22 cellular contexts compared by ENCODE assay signal in genomic region chr10:11184093-11184492, GRCh38.
DNase-seq lines count a peak whose midpoint lies in the region; ATAC-seq and TF ChIP-seq lines count a peak whose summit lies in the region.
"Had no signal": no experiment of that assay in that cellular context is flagged by ENCODE, and none has a peak within 500 bp of the region (broad histone marks: within the 10 kb centered on the region; RNA-seq: fewer than 3 reads in every experiment).

No MANE protein-coding gene starts in this region.

- H3K27ac Mint-ChIP-seq in stimulated activated naive CD8-positive, alpha-beta T cell treated with anti-CD3 and anti-CD28 coated beads, Interleukin-15, Interleukin-2, amounts not matched to agents 100 ng/mL and 50 ng/mL, for 24 hours = peak overlapping the region; percentile 49
- peak overlapping the region; percentile 33 for H3K27ac Mint-ChIP-seq in central memory CD8-positive, alpha-beta T cell (ENCODE audit: low read depth)

- ATAC-seq in stimulated activated naive CD8-positive, alpha-beta T cell treated with anti-CD3 and anti-CD28 coated beads, Interleukin-15, Interleukin-2, amounts not matched to agents 100 U/mL and 50 U/mL, for 24 hours = no peak
- no peak for ATAC-seq in central memory CD8-positive, alpha-beta T cell (replicated peaks; ENCODE audit: extremely low read depth, poor library complexity, severe bottlenecking)
- ATAC-seq in upper lobe of right lung = peak; percentile 50
- ATAC-seq in GM19397 (IDR thresholded peaks at IDR 0.05; ENCODE audit: unreplicated experiment) = no peak
- ATAC-seq: gastroesophageal sphincter, mucosa of descending colon had no signal

- H3K4me1 Mint-ChIP-seq in stimulated activated naive CD8-positive, alpha-beta T cell treated with anti-CD3 and anti-CD28 coated beads, Interleukin-15, Interleukin-2, amounts not matched to agents 100 ng/mL and 50 ng/mL, for 24 hours (ENCODE audit: low read depth) = peaks cover 82% of the 10 kb centered on the region
- peaks cover 91% of the 10 kb centered on the region for H3K4me1 Mint-ChIP-seq in central memory CD8-positive, alpha-beta T cell

- peaks cover 11% of the 10 kb centered on the region for H3K9me3 ChIP-seq in upper lobe of right lung
- H3K9me3 ChIP-seq: MG63, sigmoid colon had no signal

- peaks cover 20% of the 10 kb centered on the region for H3K36me3 ChIP-seq in upper lobe of right lung
- H3K36me3 ChIP-seq: MG63 had no signal

- intact Hi-C loops in upper lobe of right lung (cut with DNase I) = no loop called here

- DNase-seq in stimulated activated naive CD8-positive, alpha-beta T cell treated with anti-CD3 and anti-CD28 coated beads, Interleukin-15, Interleukin-2, amounts not matched to agents 100 U/mL and 50 U/mL, for 24 hours = no peak
- DNase-seq in MV-4-11 (lab: John Stamatoyannopoulos, UW) = peak; percentile 6
- no peak for DNase-seq in central memory CD8-positive, alpha-beta T cell (ENCODE audit: low spot score in 2 of 2)
- no peak for DNase-seq in upper lobe of right lung
- no peak for DNase-seq in activated CD8-positive, alpha-beta memory T cell treated with anti-CD3 and anti-CD28 coated beads, Interleukin-2, amount 50 U/mL, for 4 hours
- no peak for DNase-seq in stimulated activated CD4-positive, alpha-beta T cell treated with anti-CD3 and anti-CD28 coated beads, Interleukin-2, amount 100 ng/mL, for 48 hours
- DNase-seq: activated CD4-positive, alpha-beta T cell treated with anti-CD3 and anti-CD28 coated beads, Interleukin-2, amount 50 U/mL, for 1 hour; activated naive CD4-positive, alpha-beta T cell treated with Interleukin-2 at 50 U/mL for 16 hours; GF-D8; hypothalamus; MG63; mucosa of descending colon; NCI-H1436; NCI-H510A treated with DMSO at 0.1 percent for 48 hours; NK-92 treated with Interleukin-12 subunit alpha and Interleukin-12 subunit beta, amount 100 ng/mL, for 24 hours; SHP77 treated with DMSO at 0.1 percent for 48 hours; sigmoid colon; upper lobe of left lung had no signal

- H3K4me3 ChIP-seq in upper lobe of right lung = no peak overlapping the region
- H3K4me3 ChIP-seq: ascending aorta, gastroesophageal sphincter, MG63, mucosa of descending colon, sigmoid colon, upper lobe of left lung had no signal

- H3K4me3 Mint-ChIP-seq in stimulated activated naive CD8-positive, alpha-beta T cell treated with anti-CD3 and anti-CD28 coated beads, Interleukin-15, Interleukin-2, amounts not matched to agents 100 ng/mL and 50 ng/mL, for 24 hours = no peak overlapping the region
- H3K4me3 Mint-ChIP-seq in central memory CD8-positive, alpha-beta T cell = peak overlapping the region; percentile 45

- H3K27me3 ChIP-seq in upper lobe of right lung = no peaks in the 10 kb centered on the region
- H3K27me3 ChIP-seq: ascending aorta, gastroesophageal sphincter, MG63, sigmoid colon, upper lobe of left lung had no signal

- TF ChIP-seq CTCF in upper lobe of right lung (IDR thresholded peaks at IDR 0.05) = no peak

- H3K27ac ChIP-seq in upper lobe of right lung = no peak overlapping the region
- H3K27ac ChIP-seq: ascending aorta, gastroesophageal sphincter, sigmoid colon had no signal

- peaks cover 96% of the 10 kb centered on the region for H3K36me3 Mint-ChIP-seq in stimulated activated naive CD8-positive, alpha-beta T cell treated with anti-CD3 and anti-CD28 coated beads, Interleukin-15, Interleukin-2, amounts not matched to agents 100 ng/mL and 50 ng/mL, for 24 hours (ENCODE audit: low read depth)
- H3K36me3 Mint-ChIP-seq in central memory CD8-positive, alpha-beta T cell (ENCODE audit: insufficient read depth) = peaks cover 72% of the 10 kb centered on the region

- no peaks in the 10 kb centered on the region for H3K27me3 Mint-ChIP-seq in stimulated activated naive CD8-positive, alpha-beta T cell treated with anti-CD3 and anti-CD28 coated beads, Interleukin-15, Interleukin-2, amounts not matched to agents 100 ng/mL and 50 ng/mL, for 24 hours
- H3K27me3 Mint-ChIP-seq in central memory CD8-positive, alpha-beta T cell = no peaks in the 10 kb centered on the region

- H3K4me1 ChIP-seq in upper lobe of right lung = peaks cover 24% of the 10 kb centered on the region

- peaks cover 7% of the 10 kb centered on the region for H3K9me3 Mint-ChIP-seq in stimulated activated naive CD8-positive, alpha-beta T cell treated with anti-CD3 and anti-CD28 coated beads, Interleukin-15, Interleukin-2, amounts not matched to agents 100 ng/mL and 50 ng/mL, for 24 hours
- no peaks in the 10 kb centered on the region for H3K9me3 Mint-ChIP-seq in central memory CD8-positive, alpha-beta T cell
